Comparison of ENCODE assay signal across 20 cellular contexts in genomic region chr15:71291247-71291646, GRCh38.
DNase-seq lines count a peak whose midpoint lies in the region; ATAC-seq and TF ChIP-seq lines count a peak whose summit lies in the region.
"Had no signal": no experiment of that assay in that cellular context is flagged by ENCODE, and none has a peak within 500 bp of the region (broad histone marks: within the 10 kb centered on the region; RNA-seq: fewer than 3 reads in every experiment).

No MANE protein-coding gene starts in this region.

- H3K4me3 ChIP-seq in Karpas-422 (ENCODE audit: low read length) = no peak overlapping the region
- H3K4me3 ChIP-seq in cardiac fibroblast (replicated peaks in 1 of 2; ENCODE audit: low read depth in 2 of 2, low read length in 2 of 2) = no peak overlapping the region
- no peak overlapping the region for H3K4me3 ChIP-seq in fibroblast of the aortic adventitia (ENCODE audit: low read depth, low read length)
- H3K4me3 ChIP-seq: Peyer's patch, SJSA1 had no signal

- H3K27me3 ChIP-seq in Karpas-422 (ENCODE audit: low read length) = no peaks in the 10 kb centered on the region
- H3K27me3 ChIP-seq: Peyer's patch, SJSA1 had no signal

- no peak overlapping the region for H3K9ac ChIP-seq in Karpas-422 (ENCODE audit: low read length)
- H3K9ac ChIP-seq: KMS-11 had no signal

- H3K79me2 ChIP-seq in Karpas-422 (ENCODE audit: low read length) = no peaks in the 10 kb centered on the region

- H3K4me2 ChIP-seq in Karpas-422 (ENCODE audit: low read depth, low read length, poor library complexity, severe bottlenecking) = no peak overlapping the region
- H3K4me2 ChIP-seq: KMS-11 had no signal

- no peaks in the 10 kb centered on the region for H3K36me3 ChIP-seq in Karpas-422 (ENCODE audit: insufficient read depth, low read length)
- H3K36me3 ChIP-seq: Peyer's patch, SJSA1 had no signal

- H4K20me1 ChIP-seq in Karpas-422 (ENCODE audit: insufficient read depth, low read depth, low read length) = no peaks in the 10 kb centered on the region

- DNase-seq in Karpas-422 (peak; percentile 19), cardiac fibroblast (ENCODE audit: low read depth in 2 of 2) (peak; percentile 41 to 51), fibroblast of the aortic adventitia (ENCODE audit: low read depth) (peak; percentile 60), GM10266 (ENCODE audit: extremely low spot score) (no peak)
- DNase-seq: AML-193; H9; HFFc6; NCI-H1105 treated with DMSO at 0.1 percent for 48 hours; NCI-H2029 treated with DMSO at 0.1 percent for 48 hours; NCI-H345; NCI-H524; NCI-H774; NK-92 treated with Interleukin-12 subunit alpha and Interleukin-12 subunit beta, amount 100 ng/mL, for 24 hours; Peyer's patch had no signal

- no peak for TF ChIP-seq CTCF in cardiac fibroblast (IDR thresholded peaks at IDR 0.05; ENCODE audit: low read depth, low read length)
- no peak for TF ChIP-seq CTCF in fibroblast of the aortic adventitia (IDR thresholded peaks at IDR 0.05; ENCODE audit: insufficient read depth, low read length)
- TF ChIP-seq CTCF in GM10266 (IDR thresholded peaks at IDR 0.05; ENCODE audit: control insufficient read depth, insufficient read depth, low read depth, missing control alignments) = no peak

- no peak overlapping the region for H3K27ac ChIP-seq in Karpas-422 (ENCODE audit: low read length)
- H3K27ac ChIP-seq: KMS-11, Peyer's patch, SJSA1 had no signal

- H3K4me1 ChIP-seq in Karpas-422 (ENCODE audit: low read length) = no peaks in the 10 kb centered on the region

- no peak overlapping the region for H2AFZ ChIP-seq in Karpas-422 (ENCODE audit: low read length)

- no peaks in the 10 kb centered on the region for H3K9me3 ChIP-seq in Karpas-422 (ENCODE audit: low read length)
- H3K9me3 ChIP-seq: Peyer's patch, SJSA1 had no signal

- H3K9me2 ChIP-seq in Karpas-422 (replicated peaks; ENCODE audit: insufficient read depth, low read length) = no peaks in the 10 kb centered on the region

- ATAC-seq in GM21825 (IDR thresholded peaks at IDR 0.05; ENCODE audit: unreplicated experiment) (no peak), GM18519 (IDR thresholded peaks at IDR 0.05; ENCODE audit: low FRiP score, unreplicated experiment) (no peak), HG02678 (IDR thresholded peaks at IDR 0.05; ENCODE audit: unreplicated experiment) (no peak)
- ATAC-seq: Right ventricle myocardium inferior had no signal
